1 cellular context compared by ENCODE assay signal in genomic region chr3:52265387-52265786, GRCh38.
TF ChIP-seq lines count a peak whose summit lies in the region.

No MANE protein-coding gene starts in this region.

TF ChIP-seq in K562, 482 proteins besides CTCF, POLR2A, EP300 and RAD21:
- TF ChIP-seq CXXC5 (CRISPR knock-in tag; IDR thresholded peaks at IDR 0.05) (no peak), FOXO4 (CRISPR knock-in tag; IDR thresholded peaks at IDR 0.05) (no peak), ZNF384 (IDR thresholded peaks at IDR 0.05; ENCODE audit: low read depth, low read length) (peak; percentile 40)
- TF ChIP-seq, protein P1, sequence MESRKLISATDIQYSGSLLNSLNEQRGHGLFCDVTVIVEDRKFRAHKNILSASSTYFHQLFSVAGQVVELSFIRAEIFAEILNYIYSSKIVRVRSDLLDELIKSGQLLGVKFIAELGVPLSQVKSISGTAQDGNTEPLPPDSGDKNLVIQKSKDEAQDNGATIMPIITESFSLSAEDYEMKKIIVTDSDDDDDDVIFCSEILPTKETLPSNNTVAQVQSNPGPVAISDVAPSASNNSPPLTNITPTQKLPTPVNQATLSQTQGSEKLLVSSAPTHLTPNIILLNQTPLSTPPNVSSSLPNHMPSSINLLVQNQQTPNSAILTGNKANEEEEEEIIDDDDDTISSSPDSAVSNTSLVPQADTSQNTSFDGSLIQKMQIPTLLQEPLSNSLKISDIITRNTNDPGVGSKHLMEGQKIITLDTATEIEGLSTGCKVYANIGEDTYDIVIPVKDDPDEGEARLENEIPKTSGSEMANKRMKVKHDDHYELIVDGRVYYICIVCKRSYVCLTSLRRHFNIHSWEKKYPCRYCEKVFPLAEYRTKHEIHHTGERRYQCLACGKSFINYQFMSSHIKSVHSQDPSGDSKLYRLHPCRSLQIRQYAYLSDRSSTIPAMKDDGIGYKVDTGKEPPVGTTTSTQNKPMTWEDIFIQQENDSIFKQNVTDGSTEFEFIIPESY (CRISPR knock-in tag; IDR thresholded peaks at IDR 0.05), result peak; percentile 90
TF ChIP-seq in K562: peak in this region for 2.
